In genomic region chr5:56468278-56468677, GRCh38 we compare ENCODE assay signal across 25 cellular contexts.
"Had no signal": no experiment of that assay in that cellular context is flagged by ENCODE, and none has a peak within 500 bp of the region (broad histone marks: within the 10 kb centered on the region; RNA-seq: fewer than 3 reads in every experiment).

No MANE protein-coding gene starts in this region.

- H3K27ac Mint-ChIP-seq: immature natural killer cell; naive thymus-derived CD4-positive, alpha-beta T cell; progenitor cell of endocrine pancreas; stimulated activated memory B cell treated with anti-CD40 and anti-IgM and Interleukin-4, amounts not matched to agents 10 μg/mL and 1 μg/mL and 100 μg/mL, for 72 hours; stimulated activated naive CD8-positive, alpha-beta T cell treated with anti-CD3 and anti-CD28 coated beads, Interleukin-15, Interleukin-2, amounts not matched to agents 100 ng/mL and 50 ng/mL, for 24 hours had no signal

- H3K36me3 ChIP-seq: esophagus squamous epithelium, heart right ventricle, neutrophil, right atrium auricular region, sigmoid colon, spleen, vagina had no signal

- H3K27me3 ChIP-seq: esophagus squamous epithelium, heart right ventricle, neutrophil, right atrium auricular region, sigmoid colon, spleen, vagina had no signal

- ATAC-seq: heart right ventricle; left lobe of liver; naive thymus-derived CD4-positive, alpha-beta T cell; stimulated activated memory B cell treated with anti-CD40 and anti-IgM and Interleukin-4, amounts not matched to agents 10 μg/mL and 1 μg/mL and 100 μg/mL, for 72 hours had no signal

- H3K4me1 Mint-ChIP-seq: immature natural killer cell had no signal

- DNase-seq: dermis blood vessel endothelial cell; effector memory CD4-positive, alpha-beta T cell; esophagus squamous epithelium; foreskin melanocyte; glutamatergic neuron; heart right ventricle; hypothalamus; immature natural killer cell; mesenchymal stem cell; midbrain; naive thymus-derived CD4-positive, alpha-beta T cell; sigmoid colon; spleen; stimulated activated CD4-positive, alpha-beta T cell treated with anti-CD3 and anti-CD28 coated beads, Interleukin-4, amount 100 ng/mL, for 4 hours; trophoblast cell had no signal

- H3K36me3 Mint-ChIP-seq: immature natural killer cell; stimulated activated memory B cell treated with anti-CD40 and anti-IgM and Interleukin-4, amounts not matched to agents 10 μg/mL and 1 μg/mL and 100 μg/mL, for 72 hours had no signal

- H3K9me3 Mint-ChIP-seq: immature natural killer cell; naive thymus-derived CD4-positive, alpha-beta T cell; stimulated activated memory B cell treated with anti-CD40 and anti-IgM and Interleukin-4, amounts not matched to agents 10 μg/mL and 1 μg/mL and 100 μg/mL, for 72 hours; stimulated activated naive CD8-positive, alpha-beta T cell treated with anti-CD3 and anti-CD28 coated beads, Interleukin-15, Interleukin-2, amounts not matched to agents 100 ng/mL and 50 ng/mL, for 24 hours had no signal

- H3K9me3 ChIP-seq: esophagus squamous epithelium, heart right ventricle, neutrophil, right atrium auricular region, sigmoid colon, spleen, vagina had no signal

- H3K27me3 Mint-ChIP-seq: stimulated activated memory B cell treated with anti-CD40 and anti-IgM and Interleukin-4, amounts not matched to agents 10 μg/mL and 1 μg/mL and 100 μg/mL, for 72 hours; stimulated activated naive CD8-positive, alpha-beta T cell treated with anti-CD3 and anti-CD28 coated beads, Interleukin-15, Interleukin-2, amounts not matched to agents 100 ng/mL and 50 ng/mL, for 24 hours had no signal

- H3K79me2 ChIP-seq: parathyroid adenoma had no signal

- H3K4me3 ChIP-seq: coronary artery, esophagus squamous epithelium, heart right ventricle, lung, right atrium auricular region, sigmoid colon, spleen, vagina had no signal

- H2AFZ ChIP-seq: parathyroid adenoma had no signal

- H3K4me1 ChIP-seq: parathyroid adenoma, sigmoid colon had no signal

- H3K4me3 Mint-ChIP-seq: immature natural killer cell; naive thymus-derived CD4-positive, alpha-beta T cell; stimulated activated memory B cell treated with anti-CD40 and anti-IgM and Interleukin-4, amounts not matched to agents 10 μg/mL and 1 μg/mL and 100 μg/mL, for 72 hours; stimulated activated naive CD8-positive, alpha-beta T cell treated with anti-CD3 and anti-CD28 coated beads, Interleukin-15, Interleukin-2, amounts not matched to agents 100 ng/mL and 50 ng/mL, for 24 hours had no signal

- H3K27ac ChIP-seq: coronary artery, heart right ventricle, neutrophil, parathyroid adenoma, right atrium auricular region, sigmoid colon, spleen, vagina had no signal
